ENCODE assay signal across 15 cellular contexts in the genomic region with DNA sequence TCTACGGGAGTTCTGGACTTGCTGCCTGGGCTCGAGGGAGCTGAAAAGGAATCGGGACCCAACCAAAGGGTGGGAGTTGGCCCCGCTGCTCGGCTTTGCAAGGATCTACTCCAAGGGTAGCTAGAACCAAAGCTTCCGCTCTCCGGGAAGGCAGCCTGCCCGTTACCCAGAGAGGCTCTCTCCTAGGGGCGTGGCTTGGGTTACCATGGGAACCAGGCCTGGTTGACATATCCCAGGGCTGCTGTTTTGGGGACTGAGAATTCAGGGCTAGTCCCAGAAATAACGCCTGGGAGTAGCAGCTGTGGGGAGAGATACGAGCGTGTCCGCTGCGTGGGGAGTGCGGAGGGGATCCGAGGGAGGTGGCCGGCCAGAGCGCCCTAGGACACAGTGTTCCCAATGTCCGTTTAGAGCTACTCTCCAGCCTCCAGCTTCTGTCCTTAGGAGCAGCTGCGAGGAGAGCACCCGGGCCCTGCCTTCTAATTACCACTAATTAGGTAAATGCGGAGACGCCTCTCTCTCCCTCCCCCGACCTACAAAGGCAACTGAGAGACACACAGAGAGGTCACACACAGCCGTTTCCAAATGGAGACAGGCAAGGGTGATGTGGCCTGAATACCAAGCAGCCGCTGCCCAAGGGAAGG.
DNase-seq lines count a peak whose midpoint lies in the region; ATAC-seq and TF ChIP-seq lines count a peak whose summit lies in the region.
"Had no signal": no experiment of that assay in that cellular context is flagged by ENCODE, and none has a peak within 500 bp of the region (broad histone marks: within the 10 kb centered on the region; RNA-seq: fewer than 3 reads in every experiment).

No MANE protein-coding gene starts in this region.

- no peaks in the 10 kb centered on the region for H3K36me3 ChIP-seq in HUES48 (ENCODE audit: control insufficient read depth, insufficient read depth, low read length)
- H3K36me3 ChIP-seq: colonic mucosa, suprapubic skin had no signal

- CTCF ChIA-PET in WTC11 (lab: Charles Lee), result interaction anchor here (0.6 to 1.6 kb wide), 4 partner anchors 25 to 476 kb away, joined by 3 to 7 read pairs (median 3); no protein-coding TSS in a partner anchor

- no peak overlapping the region for H3K27ac Mint-ChIP-seq in WTC11
- H3K27ac Mint-ChIP-seq in activated T-cell treated with anti-CD3 and anti-CD28 coated beads, Interleukin-2, amount 50 U/mL, for 24 hours, result no peak overlapping the region
- H3K27ac Mint-ChIP-seq: CD14-positive monocyte, nephron had no signal

- ATAC-seq in WTC11, result peak; percentile 90
- ATAC-seq in omental fat pad (ENCODE audit: low FRiP score), result no peak

- H3K4me1 ChIP-seq in HUES48 (ENCODE audit: control insufficient read depth, insufficient read depth, low read length), result peaks cover 3% of the 10 kb centered on the region; the same call in 1 of the 2 replicates
- H3K4me1 ChIP-seq: colonic mucosa, suprapubic skin had no signal

- DNase-seq in WTC11 (ENCODE audit: low spot score) (peak; percentile 87), hypothalamus (lab: John Stamatoyannopoulos, UW) (peak in 33 of 51 donors; percentile 6 to 72 (median 44)), nucleus accumbens (lab: John Stamatoyannopoulos, UW) (peak in 41 of 56 donors; percentile 4 to 87 (median 48)), omental fat pad (ENCODE audit: low spot score) (no peak), NCI-H345 (lab: John Stamatoyannopoulos, UW) (no peak)
- DNase-seq in activated T-cell treated with anti-CD3 and anti-CD28 coated beads, Interleukin-2, amount 50 U/mL, for 24 hours, result no peak
- DNase-seq: colonic mucosa, GF-D8, NCI-H1694 treated with DMSO at 0.1 percent for 48 hours, small intestine had no signal

- no peak overlapping the region for H3K9ac ChIP-seq in HUES48 (ENCODE audit: low read depth, low read length)

- H3K36me3 Mint-ChIP-seq in WTC11, result no peaks in the 10 kb centered on the region
- H3K36me3 Mint-ChIP-seq in activated T-cell treated with anti-CD3 and anti-CD28 coated beads, Interleukin-2, amount 50 U/mL, for 24 hours (ENCODE audit: low read depth), result no peaks in the 10 kb centered on the region
- H3K36me3 Mint-ChIP-seq: CD14-positive monocyte had no signal

- POLR2A ChIA-PET in WTC11 (lab: Charles Lee), result no interaction called here

- H3K4me3 ChIP-seq in HUES48 (ENCODE audit: low read depth, low read length), result peak overlapping the region; percentile 36; the same call in 1 of the 2 replicates
- H3K4me3 ChIP-seq: colonic mucosa, suprapubic skin had no signal

- H3K27me3 Mint-ChIP-seq in WTC11 (ENCODE audit: low read depth), result peaks cover 18% of the 10 kb centered on the region
- H3K27me3 Mint-ChIP-seq in activated T-cell treated with anti-CD3 and anti-CD28 coated beads, Interleukin-2, amount 50 U/mL, for 24 hours, result peaks cover 25% of the 10 kb centered on the region

- peak overlapping the region; percentile 34; the same call in 1 of the 2 replicates for H3K4me3 Mint-ChIP-seq in WTC11
- H3K4me3 Mint-ChIP-seq in activated T-cell treated with anti-CD3 and anti-CD28 coated beads, Interleukin-2, amount 50 U/mL, for 24 hours, result no peak overlapping the region
- H3K4me3 Mint-ChIP-seq: nephron had no signal

- H3K27me3 ChIP-seq in HUES48 (ENCODE audit: control insufficient read depth, insufficient read depth, low read length), result no peaks in the 10 kb centered on the region; the same call in 1 of the 2 replicates
- H3K27me3 ChIP-seq: colonic mucosa had no signal

- H3K9me3 ChIP-seq in HUES48 (ENCODE audit: control insufficient read depth, insufficient read depth, low read length), result no peaks in the 10 kb centered on the region
- H3K9me3 ChIP-seq: colonic mucosa, suprapubic skin had no signal

- TF ChIP-seq CTCF in WTC11 (IDR thresholded peaks at IDR 0.05) (no peak), omental fat pad (IDR thresholded peaks at IDR 0.05) (no peak)

- H3K27ac ChIP-seq in HUES48 (ENCODE audit: low read depth, low read length), result no peak overlapping the region
- H3K27ac ChIP-seq: colonic mucosa, suprapubic skin, VCaP had no signal

- no peaks in the 10 kb centered on the region for H3K9me3 Mint-ChIP-seq in WTC11
- H3K9me3 Mint-ChIP-seq in activated T-cell treated with anti-CD3 and anti-CD28 coated beads, Interleukin-2, amount 50 U/mL, for 24 hours, result peaks cover 3% of the 10 kb centered on the region
- H3K9me3 Mint-ChIP-seq: CD14-positive monocyte, nephron had no signal

- peaks cover 31% of the 10 kb centered on the region for H3K4me1 Mint-ChIP-seq in WTC11
- no peaks in the 10 kb centered on the region for H3K4me1 Mint-ChIP-seq in activated T-cell treated with anti-CD3 and anti-CD28 coated beads, Interleukin-2, amount 50 U/mL, for 24 hours (ENCODE audit: low read depth)
- H3K4me1 Mint-ChIP-seq: CD14-positive monocyte had no signal

TF ChIP-seq in WTC11, 78 proteins besides CTCF, POLR2A, EP300 and RAD21 (continues in another document):
- TF ChIP-seq USF1 (CRISPR knock-in tag; IDR thresholded peaks at IDR 0.05), result no peak
- no peak for TF ChIP-seq NFYB (CRISPR knock-in tag; conservative IDR thresholded peaks at IDR 0.05; ENCODE audit: low read depth)
- TF ChIP-seq, protein P1, sequence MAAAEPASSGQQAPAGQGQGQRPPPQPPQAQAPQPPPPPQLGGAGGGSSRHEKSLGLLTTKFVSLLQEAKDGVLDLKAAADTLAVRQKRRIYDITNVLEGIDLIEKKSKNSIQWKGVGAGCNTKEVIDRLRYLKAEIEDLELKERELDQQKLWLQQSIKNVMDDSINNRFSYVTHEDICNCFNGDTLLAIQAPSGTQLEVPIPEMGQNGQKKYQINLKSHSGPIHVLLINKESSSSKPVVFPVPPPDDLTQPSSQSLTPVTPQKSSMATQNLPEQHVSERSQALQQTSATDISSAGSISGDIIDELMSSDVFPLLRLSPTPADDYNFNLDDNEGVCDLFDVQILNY (CRISPR knock-in tag; IDR thresholded peaks at IDR 0.05), result no peak
- TF ChIP-seq ESRRA (CRISPR knock-in tag; IDR thresholded peaks at IDR 0.05; ENCODE audit: borderline replicate concordance), result no peak
- no peak for TF ChIP-seq NR1H2 (CRISPR knock-in tag; IDR thresholded peaks at IDR 0.05)
- no peak for TF ChIP-seq ZNF416 (CRISPR knock-in tag; IDR thresholded peaks at IDR 0.05)
- TF ChIP-seq, protein P2, sequence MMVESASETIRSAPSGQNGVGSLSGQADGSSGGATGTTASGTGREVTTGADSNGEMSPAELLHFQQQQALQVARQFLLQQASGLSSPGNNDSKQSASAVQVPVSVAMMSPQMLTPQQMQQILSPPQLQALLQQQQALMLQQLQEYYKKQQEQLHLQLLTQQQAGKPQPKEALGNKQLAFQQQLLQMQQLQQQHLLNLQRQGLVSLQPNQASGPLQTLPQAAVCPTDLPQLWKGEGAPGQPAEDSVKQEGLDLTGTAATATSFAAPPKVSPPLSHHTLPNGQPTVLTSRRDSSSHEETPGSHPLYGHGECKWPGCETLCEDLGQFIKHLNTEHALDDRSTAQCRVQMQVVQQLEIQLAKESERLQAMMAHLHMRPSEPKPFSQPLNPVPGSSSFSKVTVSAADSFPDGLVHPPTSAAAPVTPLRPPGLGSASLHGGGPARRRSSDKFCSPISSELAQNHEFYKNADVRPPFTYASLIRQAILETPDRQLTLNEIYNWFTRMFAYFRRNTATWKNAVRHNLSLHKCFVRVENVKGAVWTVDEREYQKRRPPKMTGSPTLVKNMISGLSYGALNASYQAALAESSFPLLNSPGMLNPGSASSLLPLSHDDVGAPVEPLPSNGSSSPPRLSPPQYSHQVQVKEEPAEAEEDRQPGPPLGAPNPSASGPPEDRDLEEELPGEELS (CRISPR knock-in tag; IDR thresholded peaks at IDR 0.05), result no peak
- TF ChIP-seq ZNF512 (CRISPR knock-in tag; IDR thresholded peaks at IDR 0.05; ENCODE audit: borderline replicate concordance), result no peak
- TF ChIP-seq KAT7 (CRISPR knock-in tag; IDR thresholded peaks at IDR 0.05; ENCODE audit: borderline replicate concordance), result no peak
- TF ChIP-seq, protein P3, sequence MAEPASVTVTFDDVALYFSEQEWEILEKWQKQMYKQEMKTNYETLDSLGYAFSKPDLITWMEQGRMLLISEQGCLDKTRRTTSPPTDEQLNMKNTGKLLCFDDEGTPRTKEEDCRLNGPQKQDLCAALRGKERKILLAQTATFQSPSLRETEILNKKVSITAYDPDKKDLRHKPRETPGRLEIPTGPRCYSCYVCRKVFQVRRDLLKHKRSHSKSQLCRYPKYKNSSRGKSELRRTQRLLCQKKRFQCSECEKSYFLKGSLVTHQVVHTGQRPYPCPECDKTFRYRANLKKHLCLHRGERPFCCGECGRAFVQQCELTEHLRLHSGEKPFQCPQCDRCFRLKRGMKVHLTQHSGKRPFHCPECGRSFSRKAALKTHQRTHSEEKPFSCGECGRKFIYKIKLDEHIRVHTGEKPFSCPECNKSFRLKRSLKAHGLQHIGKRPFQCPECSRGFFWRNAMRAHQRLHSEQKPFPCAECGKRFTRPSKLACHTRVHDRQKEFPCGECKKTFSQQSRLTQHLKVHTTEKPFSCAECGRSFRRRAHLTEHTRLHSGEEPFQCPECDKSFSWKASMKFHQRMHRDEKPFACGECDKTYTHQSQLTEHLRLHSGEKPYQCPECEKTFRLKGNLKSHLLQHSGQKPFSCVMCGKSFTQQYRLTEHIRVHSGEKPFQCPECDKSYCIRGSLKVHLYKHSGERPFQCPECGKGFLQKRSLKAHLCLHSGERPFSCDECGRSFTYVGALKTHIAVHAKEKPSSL (CRISPR knock-in tag; conservative IDR thresholded peaks at IDR 0.05), result no peak

Comparison
In these comparisons a context has a peak if more than half of its experiments do, and no peak if none do; other contexts are left out.
1. DNase-seq: peak in WTC11 (single experiment), hypothalamus (33 of 51) and nucleus accumbens (41 of 56); none in activated T-cell treated with anti-CD3 and anti-CD28 coated beads, Interleukin-2, amount 50 U/mL, for 24 hours (single experiment), omental fat pad (single experiment) and NCI-H345 (single experiment).